ENCODE assay signal across 27 cellular contexts in genomic region chr6:92341224-92341623, GRCh38.
"Had no signal": no experiment of that assay in that cellular context is flagged by ENCODE, and none has a peak within 500 bp of the region (broad histone marks: within the 10 kb centered on the region; RNA-seq: fewer than 3 reads in every experiment).

No MANE protein-coding gene starts in this region.

- H3K79me2 ChIP-seq: parathyroid adenoma had no signal

- H3K4me3 Mint-ChIP-seq: effector memory CD8-positive, alpha-beta T cell; mesothelial cell of epicardium; naive B cell; natural killer cell treated with Interleukin-12 subunit alpha and Interleukin-12 subunit beta and Interleukin-15 and Interleukin-18, amount 100 ng/mL, for 72 hours; neural crest cell; stimulated activated memory B cell treated with anti-CD40 and anti-IgM and Interleukin-4, amounts not matched to agents 10 μg/mL and 1 μg/mL and 100 μg/mL, for 72 hours; type B pancreatic cell had no signal

- H3K36me3 ChIP-seq: esophagus squamous epithelium, left lung, neutrophil, prostate gland, right atrium auricular region, spleen, tibial artery had no signal

- H3K9me3 Mint-ChIP-seq: mesothelial cell of epicardium; naive B cell; neural crest cell; stimulated activated memory B cell treated with anti-CD40 and anti-IgM and Interleukin-4, amounts not matched to agents 10 μg/mL and 1 μg/mL and 100 μg/mL, for 72 hours; type B pancreatic cell had no signal

- H3K4me1 ChIP-seq: esophagus squamous epithelium, left lung, parathyroid adenoma, prostate gland, right atrium auricular region, spleen, testis, tibial artery had no signal

- H3K9me3 ChIP-seq: esophagus squamous epithelium, left lung, mucosa of descending colon, neutrophil, prostate gland, spleen, testis, tibial artery had no signal

- H2AFZ ChIP-seq: parathyroid adenoma had no signal

- H3K27me3 Mint-ChIP-seq: effector memory CD8-positive, alpha-beta T cell; naive B cell; natural killer cell treated with Interleukin-12 subunit alpha and Interleukin-12 subunit beta and Interleukin-15 and Interleukin-18, amount 100 ng/mL, for 72 hours; stimulated activated memory B cell treated with anti-CD40 and anti-IgM and Interleukin-4, amounts not matched to agents 10 μg/mL and 1 μg/mL and 100 μg/mL, for 72 hours; type B pancreatic cell had no signal

- H3K27ac Mint-ChIP-seq: effector memory CD8-positive, alpha-beta T cell; mesothelial cell of epicardium; naive B cell; natural killer cell treated with Interleukin-12 subunit alpha and Interleukin-12 subunit beta and Interleukin-15 and Interleukin-18, amount 100 ng/mL, for 72 hours; stimulated activated memory B cell treated with anti-CD40 and anti-IgM and Interleukin-4, amounts not matched to agents 10 μg/mL and 1 μg/mL and 100 μg/mL, for 72 hours; type B pancreatic cell had no signal

- H3K4me3 ChIP-seq: coronary artery, esophagus squamous epithelium, left lung, mucosa of descending colon, prostate gland, right atrium auricular region, spleen, testis, tibial artery had no signal

- H3K4me1 Mint-ChIP-seq: naive B cell; neural crest cell; stimulated activated memory B cell treated with anti-CD40 and anti-IgM and Interleukin-4, amounts not matched to agents 10 μg/mL and 1 μg/mL and 100 μg/mL, for 72 hours had no signal

- H3K9ac ChIP-seq: parathyroid adenoma had no signal

- H3K27me3 ChIP-seq: esophagus squamous epithelium, left lung, neutrophil, right atrium auricular region, spleen, testis, tibial artery had no signal

- ATAC-seq: effector memory CD8-positive, alpha-beta T cell; left lung; mucosa of descending colon; natural killer cell treated with Interleukin-12 subunit alpha and Interleukin-12 subunit beta and Interleukin-15 and Interleukin-18, amount 100 ng/mL, for 72 hours; sciatic nerve; stimulated activated memory B cell treated with anti-CD40 and anti-IgM and Interleukin-4, amounts not matched to agents 10 μg/mL and 1 μg/mL and 100 μg/mL, for 72 hours; stimulated activated naive CD8-positive, alpha-beta T cell treated with anti-CD3 and anti-CD28 coated beads, Interleukin-15, Interleukin-2, amounts not matched to agents 100 U/mL and 50 U/mL, for 24 hours had no signal

- DNase-seq: dermis blood vessel endothelial cell; effector memory CD8-positive, alpha-beta T cell; erythroblast; esophagus squamous epithelium; hypothalamus; kidney; left lung; mesenchymal stem cell; mucosa of descending colon; naive B cell; spleen; stimulated activated CD4-positive, alpha-beta T cell treated with anti-CD3 and anti-CD28 coated beads, Interleukin-4, amount 100 ng/mL, for 4 hours; stimulated activated naive CD8-positive, alpha-beta T cell treated with anti-CD3 and anti-CD28 coated beads, Interleukin-15, Interleukin-2, amounts not matched to agents 100 U/mL and 50 U/mL, for 24 hours; substantia nigra; testis; tibial artery had no signal

- H3K27ac ChIP-seq: coronary artery, esophagus squamous epithelium, left lung, neutrophil, parathyroid adenoma, prostate gland, right atrium auricular region, spleen, testis, tibial artery had no signal

- H3K36me3 Mint-ChIP-seq: mesothelial cell of epicardium; naive B cell; natural killer cell treated with Interleukin-12 subunit alpha and Interleukin-12 subunit beta and Interleukin-15 and Interleukin-18, amount 100 ng/mL, for 72 hours; stimulated activated memory B cell treated with anti-CD40 and anti-IgM and Interleukin-4, amounts not matched to agents 10 μg/mL and 1 μg/mL and 100 μg/mL, for 72 hours; type B pancreatic cell had no signal
